Comparison of ENCODE assay signal across 17 cellular contexts in the genomic region with DNA sequence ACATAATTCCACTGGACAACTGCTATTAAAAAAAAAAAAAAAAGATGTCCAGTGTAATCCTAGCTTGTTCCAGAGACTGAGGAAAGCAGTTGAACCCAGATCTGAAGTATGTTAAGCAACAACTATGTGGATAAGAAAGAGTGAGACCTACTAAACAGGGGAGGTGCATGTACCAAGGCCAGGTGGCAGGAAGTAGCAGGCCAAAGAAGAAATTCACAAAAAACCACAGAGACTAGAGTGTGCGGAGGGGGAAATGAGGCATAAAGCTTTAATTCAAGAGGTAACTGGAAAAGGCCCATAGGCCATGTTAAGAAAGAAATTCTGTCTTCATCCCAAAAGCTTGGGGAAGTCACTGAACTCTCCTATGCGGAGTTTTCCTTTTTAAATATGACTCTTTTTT.
DNase-seq lines count a peak whose midpoint lies in the region; ATAC-seq and TF ChIP-seq lines count a peak whose summit lies in the region.
"Had no signal": no experiment of that assay in that cellular context is flagged by ENCODE, and none has a peak within 500 bp of the region (broad histone marks: within the 10 kb centered on the region; RNA-seq: fewer than 3 reads in every experiment).

No MANE protein-coding gene starts in this region.

- 98% methylated on average over 2 of the region's 2 CpGs for WGBS in SK-N-SH (ENCODE audit: low lambda C conversion rate)

- H3K4me1 ChIP-seq in SK-N-SH (ENCODE audit: control insufficient read depth in 1 of 2, insufficient read depth in 2 of 2, low read depth in 1 of 2, low read length in 1 of 2): peaks cover 0 to 11% of the 10 kb centered on the region in 2 experiments; a peak in 3 of 4 replicates
- H3K4me1 ChIP-seq: HAP-1 had no signal

- no peaks in the 10 kb centered on the region for H3K36me3 ChIP-seq in SK-N-SH (replicated peaks in 1 of 2; ENCODE audit: control insufficient read depth in 1 of 2, insufficient read depth in 2 of 2, low read length in 1 of 2)
- H3K36me3 ChIP-seq: HAP-1, SJSA1 had no signal

- no peak for TF ChIP-seq POLR2A in erythroblast (IDR thresholded peaks at IDR 0.05; ENCODE audit: low read length)

- ATAC-seq in GM18870 (IDR thresholded peaks at IDR 0.05; ENCODE audit: unreplicated experiment) (peak; percentile 84), GM21786 (IDR thresholded peaks at IDR 0.05; ENCODE audit: unreplicated experiment) (peak; percentile 63), HG03354 (IDR thresholded peaks at IDR 0.05; ENCODE audit: poor library complexity, severe bottlenecking, unreplicated experiment) (peak; percentile 68)
- ATAC-seq: K562, left cardiac atrium, PC-3 had no signal

- H3K79me2 ChIP-seq in SK-N-SH (ENCODE audit: insufficient read depth): no peaks in the 10 kb centered on the region

- no peak for TF ChIP-seq CTCF in SK-N-SH (IDR thresholded peaks at IDR 0.05)

- CTCF ChIA-PET in SK-N-SH (lab: Yijun Ruan, JAX): interaction anchor here (0.6 kb wide), 1 partner anchor 1082 kb away, joined by 3 read pairs; no protein-coding TSS in a partner anchor

- no peak overlapping the region for H3K9ac ChIP-seq in SK-N-SH

- H3K9me2 ChIP-seq in SK-N-SH: no peaks in the 10 kb centered on the region

- TF ChIP-seq EP300 in SK-N-SH (IDR thresholded peaks at IDR 0.05; ENCODE audit: borderline replicate concordance in 1 of 2, low read depth in 1 of 2, low read length in 1 of 2): no peak

- H3K4me3 ChIP-seq in SK-N-SH (ENCODE audit: low read depth in 2 of 2, low read length in 1 of 2): no peak overlapping the region
- H3K4me3 ChIP-seq: dorsolateral prefrontal cortex, HAP-1, K562, SJSA1 had no signal

- no peaks in the 10 kb centered on the region for H3K9me3 ChIP-seq in SK-N-SH
- H3K9me3 ChIP-seq: HAP-1, SJSA1 had no signal

- H3F3A ChIP-seq in SK-N-SH (replicated peaks; ENCODE audit: insufficient read depth): peaks cover 7% of the 10 kb centered on the region

- no peak overlapping the region for H2AFZ ChIP-seq in SK-N-SH (ENCODE audit: low read depth)

- H4K20me1 ChIP-seq in SK-N-SH (ENCODE audit: insufficient read depth): no peaks in the 10 kb centered on the region

- H3K4me2 ChIP-seq in SK-N-SH: no peak overlapping the region

- POLR2A ChIA-PET in SK-N-SH (lab: Yijun Ruan, JAX): no interaction called here

- no peak for TF ChIP-seq RAD21 in SK-N-SH (IDR thresholded peaks at IDR 0.05; ENCODE audit: low read length)

- no peaks in the 10 kb centered on the region for H3K27me3 ChIP-seq in SK-N-SH (ENCODE audit: insufficient read depth)
- H3K27me3 ChIP-seq: dorsolateral prefrontal cortex, SJSA1 had no signal

- no peak overlapping the region for H3K27ac ChIP-seq in SK-N-SH (ENCODE audit: low read depth in 2 of 2, low read length in 1 of 2)
- H3K27ac ChIP-seq: dorsolateral prefrontal cortex, SJSA1 had no signal

- DNase-seq in RPMI8226 (peak; percentile 70), NCI-H2107 treated with DMSO at 0.1 percent for 48 hours (lab: John Stamatoyannopoulos, UW; ENCODE audit: unreplicated experiment) (no peak), SK-N-SH (no peak), erythroblast (lab: John Stamatoyannopoulos, UW) (no peak), inferior parietal cortex (ENCODE audit: extremely low spot score) (no peak)
- DNase-seq: dorsolateral prefrontal cortex, left cardiac atrium, NCI-H1105, NCI-H2107, NCI-H526, PC-3 had no signal

TF ChIP-seq in SK-N-SH, 30 proteins besides CTCF, POLR2A, EP300 and RAD21:
- TF ChIP-seq TEAD4 (IDR thresholded peaks at IDR 0.05; ENCODE audit: borderline replicate concordance, insufficient read depth) (no peak), GABPA (IDR thresholded peaks at IDR 0.05; ENCODE audit: low read depth) (no peak)
